Comparison of ENCODE assay signal across 1 cellular context in the genomic region with DNA sequence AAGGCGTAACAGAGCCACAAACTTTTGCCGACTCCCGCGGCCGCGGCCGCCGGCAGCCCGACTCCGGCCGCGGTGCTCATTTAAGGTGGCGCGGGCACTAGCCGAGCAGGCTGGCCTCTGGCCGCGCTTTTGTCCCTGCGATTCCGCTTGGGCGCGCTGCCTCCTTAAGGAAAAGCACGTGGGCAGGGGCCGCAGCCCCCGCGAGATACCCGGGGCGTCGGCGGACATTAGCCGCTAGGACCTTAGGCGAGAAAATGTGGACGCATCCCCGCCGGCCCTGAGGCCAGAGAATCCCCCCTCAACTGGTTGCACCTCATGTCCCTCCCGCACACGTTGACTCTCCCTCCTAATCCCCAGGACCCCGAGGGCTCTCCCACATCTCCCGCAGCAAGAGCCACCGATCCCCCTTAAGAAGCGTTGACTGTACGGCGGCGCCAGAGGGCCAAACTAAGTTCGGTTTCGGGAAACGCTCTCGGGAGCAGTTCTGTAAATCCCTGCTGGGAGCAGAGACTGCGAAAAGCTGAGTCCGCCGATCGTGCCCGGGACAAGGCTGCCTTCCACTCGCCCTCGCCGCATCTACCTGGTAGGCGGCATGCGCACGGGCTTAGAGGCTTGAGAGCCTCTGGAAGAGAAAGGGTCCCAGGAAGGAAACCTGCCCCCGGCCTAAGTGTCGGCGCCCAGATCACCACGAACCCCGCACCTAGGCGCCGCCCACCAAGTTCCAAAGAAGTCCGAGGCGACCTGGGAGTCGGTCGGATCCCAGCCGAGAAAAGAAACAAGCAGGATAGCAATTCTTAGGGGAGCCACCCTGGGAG.
A peak's percentile ranks its signal among the peaks of the same experiment; 100 is the strongest.
TF ChIP-seq lines count a peak whose summit lies in the region.

No MANE protein-coding gene starts in this region.

TF ChIP-seq in HepG2, 621 proteins besides CTCF, POLR2A, EP300 and RAD21 (continued from another document and continues in another):
- TF ChIP-seq, protein P1, sequence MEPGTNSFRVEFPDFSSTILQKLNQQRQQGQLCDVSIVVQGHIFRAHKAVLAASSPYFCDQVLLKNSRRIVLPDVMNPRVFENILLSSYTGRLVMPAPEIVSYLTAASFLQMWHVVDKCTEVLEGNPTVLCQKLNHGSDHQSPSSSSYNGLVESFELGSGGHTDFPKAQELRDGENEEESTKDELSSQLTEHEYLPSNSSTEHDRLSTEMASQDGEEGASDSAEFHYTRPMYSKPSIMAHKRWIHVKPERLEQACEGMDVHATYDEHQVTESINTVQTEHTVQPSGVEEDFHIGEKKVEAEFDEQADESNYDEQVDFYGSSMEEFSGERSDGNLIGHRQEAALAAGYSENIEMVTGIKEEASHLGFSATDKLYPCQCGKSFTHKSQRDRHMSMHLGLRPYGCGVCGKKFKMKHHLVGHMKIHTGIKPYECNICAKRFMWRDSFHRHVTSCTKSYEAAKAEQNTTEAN (CRISPR knock-in tag; conservative IDR thresholded peaks at IDR 0.05), result no peak; the same call in 1 of the 2 replicates
- TF ChIP-seq ZNF792 (CRISPR knock-in tag; IDR thresholded peaks at IDR 0.05) (no peak; the same call in 1 of the 2 replicates), ZNF563 (CRISPR knock-in tag; IDR thresholded peaks at IDR 0.05) (peak; percentile 95), HNRNPH1 (optimal IDR thresholded peaks at IDR 0.05; ENCODE audit: low read depth, low read length) (no peak), SAP130 (CRISPR knock-in tag; IDR thresholded peaks at IDR 0.05; ENCODE audit: low read depth) (peak; percentile 79), RFX1 (IDR thresholded peaks at IDR 0.05) (no peak), GTF2F1 (IDR thresholded peaks at IDR 0.05; ENCODE audit: low read length) (peak; percentile 18; the same call in 1 of the 2 replicates), ZNF530 (CRISPR knock-in tag; IDR thresholded peaks at IDR 0.05; ENCODE audit: low read depth) (no peak), SP5 (CRISPR knock-in tag; IDR thresholded peaks at IDR 0.05; ENCODE audit: borderline replicate concordance, low read depth) (0 out of 2 replicates have a peak, but pooled peaks have one; percentile 9), TBX3 (IDR thresholded peaks at IDR 0.05; ENCODE audit: borderline replicate concordance) (peak; percentile 42; the same call in 1 of the 2 replicates), THAP11 (CRISPR knock-in tag; IDR thresholded peaks at IDR 0.05) (peak; percentile 82), POGZ (CRISPR knock-in tag; IDR thresholded peaks at IDR 0.05) (peak; percentile 77), ZNF780A (CRISPR knock-in tag; IDR thresholded peaks at IDR 0.05) (peak; percentile 89; the same call in 1 of the 2 replicates), ZFX (CRISPR knock-in tag; IDR thresholded peaks at IDR 0.05; ENCODE audit: low read depth) (peak; percentile 84), ZNF337 (CRISPR knock-in tag; IDR thresholded peaks at IDR 0.05; ENCODE audit: borderline replicate concordance, low read depth) (0 out of 2 replicates have a peak, but pooled peaks have one; percentile 92), ZNF761 (CRISPR knock-in tag; conservative IDR thresholded peaks at IDR 0.05) (peak; percentile 91; the same call in 1 of the 2 replicates), ZNF160 (CRISPR knock-in tag; IDR thresholded peaks at IDR 0.05) (peak; percentile 71)
- TF ChIP-seq, protein P2, sequence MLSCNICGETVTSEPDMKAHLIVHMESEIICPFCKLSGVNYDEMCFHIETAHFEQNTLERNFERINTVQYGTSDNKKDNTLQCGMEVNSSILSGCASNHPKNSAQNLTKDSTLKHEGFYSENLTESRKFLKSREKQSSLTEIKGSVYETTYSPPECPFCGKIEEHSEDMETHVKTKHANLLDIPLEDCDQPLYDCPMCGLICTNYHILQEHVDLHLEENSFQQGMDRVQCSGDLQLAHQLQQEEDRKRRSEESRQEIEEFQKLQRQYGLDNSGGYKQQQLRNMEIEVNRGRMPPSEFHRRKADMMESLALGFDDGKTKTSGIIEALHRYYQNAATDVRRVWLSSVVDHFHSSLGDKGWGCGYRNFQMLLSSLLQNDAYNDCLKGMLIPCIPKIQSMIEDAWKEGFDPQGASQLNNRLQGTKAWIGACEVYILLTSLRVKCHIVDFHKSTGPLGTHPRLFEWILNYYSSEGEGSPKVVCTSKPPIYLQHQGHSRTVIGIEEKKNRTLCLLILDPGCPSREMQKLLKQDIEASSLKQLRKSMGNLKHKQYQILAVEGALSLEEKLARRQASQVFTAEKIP (CRISPR knock-in tag; IDR thresholded peaks at IDR 0.05; ENCODE audit: borderline replicate concordance), result no peak
- TF ChIP-seq, protein P3, sequence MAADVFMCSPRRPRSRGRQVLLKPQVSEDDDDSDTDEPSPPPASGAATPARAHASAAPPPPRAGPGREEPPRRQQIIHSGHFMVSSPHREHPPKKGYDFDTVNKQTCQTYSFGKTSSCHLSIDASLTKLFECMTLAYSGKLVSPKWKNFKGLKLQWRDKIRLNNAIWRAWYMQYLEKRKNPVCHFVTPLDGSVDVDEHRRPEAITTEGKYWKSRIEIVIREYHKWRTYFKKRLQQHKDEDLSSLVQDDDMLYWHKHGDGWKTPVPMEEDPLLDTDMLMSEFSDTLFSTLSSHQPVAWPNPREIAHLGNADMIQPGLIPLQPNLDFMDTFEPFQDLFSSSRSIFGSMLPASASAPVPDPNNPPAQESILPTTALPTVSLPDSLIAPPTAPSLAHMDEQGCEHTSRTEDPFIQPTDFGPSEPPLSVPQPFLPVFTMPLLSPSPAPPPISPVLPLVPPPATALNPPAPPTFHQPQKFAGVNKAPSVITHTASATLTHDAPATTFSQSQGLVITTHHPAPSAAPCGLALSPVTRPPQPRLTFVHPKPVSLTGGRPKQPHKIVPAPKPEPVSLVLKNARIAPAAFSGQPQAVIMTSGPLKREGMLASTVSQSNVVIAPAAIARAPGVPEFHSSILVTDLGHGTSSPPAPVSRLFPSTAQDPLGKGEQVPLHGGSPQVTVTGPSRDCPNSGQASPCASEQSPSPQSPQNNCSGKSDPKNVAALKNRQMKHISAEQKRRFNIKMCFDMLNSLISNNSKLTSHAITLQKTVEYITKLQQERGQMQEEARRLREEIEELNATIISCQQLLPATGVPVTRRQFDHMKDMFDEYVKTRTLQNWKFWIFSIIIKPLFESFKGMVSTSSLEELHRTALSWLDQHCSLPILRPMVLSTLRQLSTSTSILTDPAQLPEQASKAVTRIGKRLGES (CRISPR knock-in tag; IDR thresholded peaks at IDR 0.05; ENCODE audit: borderline replicate concordance), result peak; percentile 55; the same call in 1 of the 2 replicates
- TF ChIP-seq, protein P4, sequence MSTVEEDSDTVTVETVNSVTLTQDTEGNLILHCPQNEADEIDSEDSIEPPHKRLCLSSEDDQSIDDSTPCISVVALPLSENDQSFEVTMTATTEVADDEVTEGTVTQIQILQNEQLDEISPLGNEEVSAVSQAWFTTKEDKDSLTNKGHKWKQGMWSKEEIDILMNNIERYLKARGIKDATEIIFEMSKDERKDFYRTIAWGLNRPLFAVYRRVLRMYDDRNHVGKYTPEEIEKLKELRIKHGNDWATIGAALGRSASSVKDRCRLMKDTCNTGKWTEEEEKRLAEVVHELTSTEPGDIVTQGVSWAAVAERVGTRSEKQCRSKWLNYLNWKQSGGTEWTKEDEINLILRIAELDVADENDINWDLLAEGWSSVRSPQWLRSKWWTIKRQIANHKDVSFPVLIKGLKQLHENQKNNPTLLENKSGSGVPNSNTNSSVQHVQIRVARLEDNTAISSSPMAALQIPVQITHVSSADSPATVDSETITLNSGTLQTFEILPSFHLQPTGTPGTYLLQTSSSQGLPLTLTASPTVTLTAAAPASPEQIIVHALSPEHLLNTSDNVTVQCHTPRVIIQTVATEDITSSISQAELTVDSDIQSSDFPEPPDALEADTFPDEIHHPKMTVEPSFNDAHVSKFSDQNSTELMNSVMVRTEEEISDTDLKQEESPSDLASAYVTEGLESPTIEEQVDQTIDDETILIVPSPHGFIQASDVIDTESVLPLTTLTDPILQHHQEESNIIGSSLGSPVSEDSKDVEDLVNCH (CRISPR knock-in tag; IDR thresholded peaks at IDR 0.05), result no peak
- TF ChIP-seq, protein P5, sequence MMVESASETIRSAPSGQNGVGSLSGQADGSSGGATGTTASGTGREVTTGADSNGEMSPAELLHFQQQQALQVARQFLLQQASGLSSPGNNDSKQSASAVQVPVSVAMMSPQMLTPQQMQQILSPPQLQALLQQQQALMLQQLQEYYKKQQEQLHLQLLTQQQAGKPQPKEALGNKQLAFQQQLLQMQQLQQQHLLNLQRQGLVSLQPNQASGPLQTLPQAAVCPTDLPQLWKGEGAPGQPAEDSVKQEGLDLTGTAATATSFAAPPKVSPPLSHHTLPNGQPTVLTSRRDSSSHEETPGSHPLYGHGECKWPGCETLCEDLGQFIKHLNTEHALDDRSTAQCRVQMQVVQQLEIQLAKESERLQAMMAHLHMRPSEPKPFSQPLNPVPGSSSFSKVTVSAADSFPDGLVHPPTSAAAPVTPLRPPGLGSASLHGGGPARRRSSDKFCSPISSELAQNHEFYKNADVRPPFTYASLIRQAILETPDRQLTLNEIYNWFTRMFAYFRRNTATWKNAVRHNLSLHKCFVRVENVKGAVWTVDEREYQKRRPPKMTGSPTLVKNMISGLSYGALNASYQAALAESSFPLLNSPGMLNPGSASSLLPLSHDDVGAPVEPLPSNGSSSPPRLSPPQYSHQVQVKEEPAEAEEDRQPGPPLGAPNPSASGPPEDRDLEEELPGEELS (CRISPR knock-in tag; IDR thresholded peaks at IDR 0.05), result no peak; the same call in 1 of the 2 replicates
- TF ChIP-seq, protein P6, sequence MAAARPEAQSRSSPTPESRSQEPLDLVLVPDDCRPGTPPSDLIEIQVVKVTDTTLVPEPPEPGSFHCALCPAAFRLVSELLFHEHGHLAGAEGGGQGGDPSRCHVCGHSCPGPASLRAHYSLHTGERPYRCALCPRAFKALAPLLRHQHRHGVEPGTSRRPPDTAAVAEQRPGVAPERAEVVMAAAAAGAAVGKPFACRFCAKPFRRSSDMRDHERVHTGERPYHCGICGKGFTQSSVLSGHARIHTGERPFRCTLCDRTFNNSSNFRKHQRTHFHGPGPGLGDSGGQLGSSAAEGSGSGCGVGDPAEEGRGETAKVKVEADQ (CRISPR knock-in tag; IDR thresholded peaks at IDR 0.05; ENCODE audit: borderline replicate concordance), result peak; percentile 70; the same call in 1 of the 2 replicates
- TF ChIP-seq, protein P7, sequence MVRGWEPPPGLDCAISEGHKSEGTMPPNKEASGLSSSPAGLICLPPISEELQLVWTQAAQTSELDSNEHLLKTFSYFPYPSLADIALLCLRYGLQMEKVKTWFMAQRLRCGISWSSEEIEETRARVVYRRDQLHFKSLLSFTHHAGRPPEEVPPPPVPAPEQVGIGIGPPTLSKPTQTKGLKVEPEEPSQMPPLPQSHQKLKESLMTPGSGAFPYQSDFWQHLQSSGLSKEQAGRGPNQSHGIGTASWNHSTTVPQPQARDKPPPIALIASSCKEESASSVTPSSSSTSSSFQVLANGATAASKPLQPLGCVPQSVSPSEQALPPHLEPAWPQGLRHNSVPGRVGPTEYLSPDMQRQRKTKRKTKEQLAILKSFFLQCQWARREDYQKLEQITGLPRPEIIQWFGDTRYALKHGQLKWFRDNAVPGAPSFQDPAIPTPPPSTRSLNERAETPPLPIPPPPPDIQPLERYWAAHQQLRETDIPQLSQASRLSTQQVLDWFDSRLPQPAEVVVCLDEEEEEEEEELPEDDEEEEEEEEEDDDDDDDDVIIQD (CRISPR knock-in tag; IDR thresholded peaks at IDR 0.05; ENCODE audit: low read depth), result 0 out of 2 replicates have a peak, but pooled peaks have one; percentile 25
- TF ChIP-seq, protein P8, sequence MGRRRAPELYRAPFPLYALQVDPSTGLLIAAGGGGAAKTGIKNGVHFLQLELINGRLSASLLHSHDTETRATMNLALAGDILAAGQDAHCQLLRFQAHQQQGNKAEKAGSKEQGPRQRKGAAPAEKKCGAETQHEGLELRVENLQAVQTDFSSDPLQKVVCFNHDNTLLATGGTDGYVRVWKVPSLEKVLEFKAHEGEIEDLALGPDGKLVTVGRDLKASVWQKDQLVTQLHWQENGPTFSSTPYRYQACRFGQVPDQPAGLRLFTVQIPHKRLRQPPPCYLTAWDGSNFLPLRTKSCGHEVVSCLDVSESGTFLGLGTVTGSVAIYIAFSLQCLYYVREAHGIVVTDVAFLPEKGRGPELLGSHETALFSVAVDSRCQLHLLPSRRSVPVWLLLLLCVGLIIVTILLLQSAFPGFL (CRISPR knock-in tag; IDR thresholded peaks at IDR 0.05), result 0 out of 2 replicates have a peak, but pooled peaks have one; percentile 20
- TF ChIP-seq, protein P9, sequence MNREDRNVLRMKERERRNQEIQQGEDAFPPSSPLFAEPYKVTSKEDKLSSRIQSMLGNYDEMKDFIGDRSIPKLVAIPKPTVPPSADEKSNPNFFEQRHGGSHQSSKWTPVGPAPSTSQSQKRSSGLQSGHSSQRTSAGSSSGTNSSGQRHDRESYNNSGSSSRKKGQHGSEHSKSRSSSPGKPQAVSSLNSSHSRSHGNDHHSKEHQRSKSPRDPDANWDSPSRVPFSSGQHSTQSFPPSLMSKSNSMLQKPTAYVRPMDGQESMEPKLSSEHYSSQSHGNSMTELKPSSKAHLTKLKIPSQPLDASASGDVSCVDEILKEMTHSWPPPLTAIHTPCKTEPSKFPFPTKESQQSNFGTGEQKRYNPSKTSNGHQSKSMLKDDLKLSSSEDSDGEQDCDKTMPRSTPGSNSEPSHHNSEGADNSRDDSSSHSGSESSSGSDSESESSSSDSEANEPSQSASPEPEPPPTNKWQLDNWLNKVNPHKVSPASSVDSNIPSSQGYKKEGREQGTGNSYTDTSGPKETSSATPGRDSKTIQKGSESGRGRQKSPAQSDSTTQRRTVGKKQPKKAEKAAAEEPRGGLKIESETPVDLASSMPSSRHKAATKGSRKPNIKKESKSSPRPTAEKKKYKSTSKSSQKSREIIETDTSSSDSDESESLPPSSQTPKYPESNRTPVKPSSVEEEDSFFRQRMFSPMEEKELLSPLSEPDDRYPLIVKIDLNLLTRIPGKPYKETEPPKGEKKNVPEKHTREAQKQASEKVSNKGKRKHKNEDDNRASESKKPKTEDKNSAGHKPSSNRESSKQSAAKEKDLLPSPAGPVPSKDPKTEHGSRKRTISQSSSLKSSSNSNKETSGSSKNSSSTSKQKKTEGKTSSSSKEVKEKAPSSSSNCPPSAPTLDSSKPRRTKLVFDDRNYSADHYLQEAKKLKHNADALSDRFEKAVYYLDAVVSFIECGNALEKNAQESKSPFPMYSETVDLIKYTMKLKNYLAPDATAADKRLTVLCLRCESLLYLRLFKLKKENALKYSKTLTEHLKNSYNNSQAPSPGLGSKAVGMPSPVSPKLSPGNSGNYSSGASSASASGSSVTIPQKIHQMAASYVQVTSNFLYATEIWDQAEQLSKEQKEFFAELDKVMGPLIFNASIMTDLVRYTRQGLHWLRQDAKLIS (CRISPR knock-in tag; IDR thresholded peaks at IDR 0.05), result no peak
